In genomic region chr5:80491296-80491695, GRCh38 we compare ENCODE assay signal across 25 cellular contexts.
"Had no signal": no experiment of that assay in that cellular context is flagged by ENCODE, and none has a peak within 500 bp of the region (broad histone marks: within the 10 kb centered on the region; RNA-seq: fewer than 3 reads in every experiment).

No MANE protein-coding gene starts in this region.

- H3K4me3 ChIP-seq: colonic mucosa, esophagus squamous epithelium, gastrocnemius medialis, heart right ventricle, left lung, lower lobe of right lung, mucosa of descending colon had no signal

- H3K36me3 ChIP-seq: colonic mucosa, esophagus squamous epithelium, gastrocnemius medialis, heart right ventricle, left lung, lower lobe of right lung had no signal

- H3K27ac ChIP-seq: colonic mucosa, epithelial cell of prostate, esophagus squamous epithelium, gastrocnemius medialis, heart right ventricle, left lung, lower lobe of right lung had no signal

- FAIRE-seq: endometrium, islet of Langerhans, keratinocyte had no signal

- ATAC-seq: effector memory CD8-positive, alpha-beta T cell; esophagus mucosa; gastrocnemius medialis; heart right ventricle; left cardiac atrium; left lung; left ventricle myocardium superior; lower lobe of right lung; mucosa of descending colon had no signal

- H3K4me1 ChIP-seq: colonic mucosa, gastrocnemius medialis had no signal

- DNase-seq: colonic mucosa; cortex of kidney; effector CD8-positive, alpha-beta T cell; effector memory CD8-positive, alpha-beta T cell; endodermal cell; erythroblast; esophagus squamous epithelium; foreskin fibroblast; foreskin melanocyte; gastrocnemius medialis; glutamatergic neuron; head of caudate nucleus; heart right ventricle; hippocampal formation; left cardiac atrium; left lung; left ventricle myocardium superior; lower lobe of right lung; mesenchymal stem cell; mucosa of descending colon had no signal

- H3K9me3 ChIP-seq: colonic mucosa, esophagus squamous epithelium, gastrocnemius medialis, heart right ventricle, left lung, lower lobe of right lung, mucosa of descending colon had no signal

- H3K27me3 ChIP-seq: colonic mucosa, esophagus squamous epithelium, gastrocnemius medialis, heart right ventricle, left lung had no signal
